1 cellular context compared by ENCODE assay signal in genomic region chr10:70590663-70591416, GRCh38.
A peak's percentile ranks its signal among the peaks of the same experiment; 100 is the strongest.
TF ChIP-seq lines count a peak whose summit lies in the region.

No MANE protein-coding gene starts in this region.

TF ChIP-seq in K562, 482 proteins besides CTCF, POLR2A, EP300 and RAD21 (continued from another document and continues in another):
- TF ChIP-seq ERF (CRISPR knock-in tag; IDR thresholded peaks at IDR 0.05) = peak; percentile 99
- no peak for TF ChIP-seq IRF2 (CRISPR knock-in tag; IDR thresholded peaks at IDR 0.05)
- no peak for TF ChIP-seq ZFP91 (CRISPR knock-in tag; IDR thresholded peaks at IDR 0.05)
- TF ChIP-seq MGA (IDR thresholded peaks at IDR 0.05) = no peak
- no peak for TF ChIP-seq PCBP2 (IDR thresholded peaks at IDR 0.05; ENCODE audit: low read depth, low read length, poor library complexity, severe bottlenecking)
- no peak for TF ChIP-seq ZNF217 (CRISPR knock-in tag; IDR thresholded peaks at IDR 0.05)
- no peak for TF ChIP-seq PRPF4 (IDR thresholded peaks at IDR 0.05; ENCODE audit: insufficient read depth, low read depth, low read length, poor library complexity, severe bottlenecking)
- TF ChIP-seq USF2 (CRISPR knock-in tag; IDR thresholded peaks at IDR 0.05) = no peak
- peak; percentile 99 for TF ChIP-seq ZNF766 (CRISPR knock-in tag; conservative IDR thresholded peaks at IDR 0.05)
- no peak for TF ChIP-seq ZNF740 (CRISPR knock-in tag; IDR thresholded peaks at IDR 0.05)
- peak in 1 of 2 experiments; percentile 97; a peak in 2 of 4 replicates for TF ChIP-seq ZNF740 (tag; IDR thresholded peaks at IDR 0.05)
- no peak for TF ChIP-seq CREM (IDR thresholded peaks at IDR 0.05; ENCODE audit: low read depth)
- no peak for TF ChIP-seq ZBTB49 (CRISPR knock-in tag; IDR thresholded peaks at IDR 0.05; ENCODE audit: borderline replicate concordance)
- TF ChIP-seq MEF2D (tag; conservative IDR thresholded peaks at IDR 0.05; ENCODE audit: low read depth) = peak; percentile 99
- peak; percentile 96 for TF ChIP-seq MECOM (CRISPR knock-in tag; IDR thresholded peaks at IDR 0.05)
- TF ChIP-seq SFPQ (IDR thresholded peaks at IDR 0.05; ENCODE audit: low read depth, low read length) = no peak
- no peak for TF ChIP-seq ZNF318 (IDR thresholded peaks at IDR 0.05; ENCODE audit: borderline replicate concordance in 1 of 2, low read depth in 1 of 2)
- TF ChIP-seq ZNF174 (CRISPR knock-in tag; IDR thresholded peaks at IDR 0.05) = peak; percentile 87; the same call in 1 of the 2 replicates
- TF ChIP-seq RBM22 (IDR thresholded peaks at IDR 0.05; ENCODE audit: low read depth, low read length, poor library complexity, severe bottlenecking) = no peak
